ENCODE assay signal across 22 cellular contexts in genomic region chr5:77778398-77778797, GRCh38. TPM values are rescaled to one million over a fixed set of nuclear protein-coding genes. Genes with fewer than 3 reads are reported as not detected.
DNase-seq lines count a peak whose midpoint lies in the region; ATAC-seq, FAIRE-seq and TF ChIP-seq lines count a peak whose summit lies in the region.
"Had no signal": no experiment of that assay in that cellular context is flagged by ENCODE, and none has a peak within 500 bp of the region (broad histone marks: within the 10 kb centered on the region; RNA-seq: fewer than 3 reads in every experiment).

No MANE protein-coding gene starts in this region.

- no peaks in the 10 kb centered on the region for H3K9me3 Mint-ChIP-seq in activated T-cell treated with anti-CD3 and anti-CD28 coated beads, Interleukin-2, amount 50 U/mL, for 72 hours
- H3K9me3 Mint-ChIP-seq in activated T-cell treated with anti-CD3 and anti-CD28 coated beads, Interleukin-2, amount 50 U/mL, for 24 hours, result no peaks in the 10 kb centered on the region
- no peaks in the 10 kb centered on the region for H3K9me3 Mint-ChIP-seq in CD4-positive, alpha-beta T cell
- no peaks in the 10 kb centered on the region for H3K9me3 Mint-ChIP-seq in progenitor cell of endocrine pancreas (ENCODE audit: low read depth)
- H3K9me3 Mint-ChIP-seq in Caco-2 (ENCODE audit: unreplicated experiment), result no peaks in the 10 kb centered on the region
- H3K9me3 Mint-ChIP-seq: CD8-positive, alpha-beta memory T cell; GM23338 had no signal

- no peaks in the 10 kb centered on the region for H4K20me1 ChIP-seq in K562 (replicated peaks; ENCODE audit: control insufficient read depth, insufficient read depth, low read length)

- H3K9ac ChIP-seq in K562 (ENCODE audit: insufficient read depth in 1 of 2, low read depth in 2 of 2, low read length in 2 of 2), result no peak overlapping the region
- H3K9ac ChIP-seq: BLaER1 had no signal

- peaks cover 5% of the 10 kb centered on the region in 2 donors for H3K36me3 Mint-ChIP-seq in activated T-cell treated with anti-CD3 and anti-CD28 coated beads, Interleukin-2, amount 50 U/mL, for 72 hours (ENCODE audit: insufficient read depth in 2 of 2)
- peaks cover 23% of the 10 kb centered on the region for H3K36me3 Mint-ChIP-seq in activated T-cell treated with anti-CD3 and anti-CD28 coated beads, Interleukin-2, amount 50 U/mL, for 24 hours (ENCODE audit: low read depth)
- H3K36me3 Mint-ChIP-seq in CD4-positive, alpha-beta T cell (ENCODE audit: low read depth), result peaks cover 26% of the 10 kb centered on the region
- peaks cover 3% of the 10 kb centered on the region for H3K36me3 Mint-ChIP-seq in progenitor cell of endocrine pancreas (ENCODE audit: insufficient read depth)
- H3K36me3 Mint-ChIP-seq in Caco-2 (ENCODE audit: insufficient read depth, unreplicated experiment), result peaks cover 37% of the 10 kb centered on the region

- CTCF ChIA-PET in CD4-positive, alpha-beta T cell (lab: Charles Lee), result no interaction called here
- CTCF ChIA-PET in K562 (lab: Yijun Ruan, JAX; ENCODE audit: low intra/inter-chr PET ratio), result no interaction called here
- CTCF ChIA-PET in Caco-2 (lab: Charles Lee), result no interaction called here

- intact Hi-C loops in CD4-positive, alpha-beta T cell (cut with DNase I, micrococcal nuclease), result loop anchor here (5.0 to 10.0 kb wide), 9 partner anchors 131 to 1836 kb away; partner anchors contain the start of genes AGGF1 (in 1 of the 2), AP3B1 (in 1 of the 2), HOMER1 (in 1 of the 2) and JMY (in 1 of the 2)
- intact Hi-C loops in K562 (cut with micrococcal nuclease) (no loop called here), Caco-2 (cut with micrococcal nuclease; ENCODE audit: unreplicated experiment) (no loop called here), heart left ventricle (cut with DNase I) (loop anchor here in 3 of 10 donors (5.0 to 10.0 kb wide), 2 partner anchors 131 to 134 kb away; no protein-coding TSS in a partner anchor)

- H3K4me1 ChIP-seq in K562 (replicated peaks in 1 of 2; ENCODE audit: control insufficient read depth in 2 of 2, insufficient read depth in 2 of 2, low read length in 2 of 2) (peaks cover 7 to 9% of the 10 kb centered on the region in 2 experiments; a peak in 3 of 5 replicates), Caco-2 (peaks cover 22% of the 10 kb centered on the region), heart left ventricle (peaks cover 0 to 28% (median 19%) of the 10 kb centered on the region in 12 donors)

- TF ChIP-seq POLR2A in K562 (conservative IDR thresholded peaks at IDR 0.05), result no peak
- no peak for TF ChIP-seq POLR2A in heart left ventricle (IDR thresholded peaks at IDR 0.05)

- peaks cover 28% of the 10 kb centered on the region for H3K79me2 ChIP-seq in K562 (ENCODE audit: control insufficient read depth, insufficient read depth, low read length)

- POLR2A ChIA-PET in CD4-positive, alpha-beta T cell (lab: Charles Lee), result no interaction called here
- POLR2A ChIA-PET in K562 (lab: Yijun Ruan, JAX) (interaction anchor here (0.7 kb wide), 3 partner anchors 9 to 62 kb away, joined by 3 to 4 read pairs (median 3); no protein-coding TSS in a partner anchor), Caco-2 (lab: Charles Lee) (no interaction called here)

- 65% methylated on average over 2 of the region's 2 CpGs for WGBS in K562 (ENCODE audit: insufficient coverage, low coverage, missing lambda C conversion rate)
- 81 to 96% (median 93%) methylated on average over 2 of the region's 2 CpGs for WGBS in heart left ventricle, 4 donors

- no peak overlapping the region for H3K4me2 ChIP-seq in K562 (ENCODE audit: insufficient read depth, low read length)
- H3K4me2 ChIP-seq: GM23338 had no signal

- in situ Hi-C loops in K562 (cut with MboI), result no loop called here

- peak overlapping the region; percentile 43; the same call in 1 of the 2 replicates for H2AFZ ChIP-seq in K562 (ENCODE audit: low read depth, low read length)
- H2AFZ ChIP-seq: GM23338 had no signal

- peaks cover 7% of the 10 kb centered on the region for H3K36me3 ChIP-seq in K562 (ENCODE audit: control insufficient read depth, insufficient read depth, low read length)
- H3K36me3 ChIP-seq in Caco-2 (ENCODE audit: control insufficient read depth, insufficient read depth, low read length), result no peaks in the 10 kb centered on the region
- peaks cover 0 to 7% (median 0%) of the 10 kb centered on the region in 9 donors for H3K36me3 ChIP-seq in heart left ventricle

- no peak overlapping the region for H3K27ac Mint-ChIP-seq in activated T-cell treated with anti-CD3 and anti-CD28 coated beads, Interleukin-2, amount 50 U/mL, for 72 hours
- no peak overlapping the region for H3K27ac Mint-ChIP-seq in activated T-cell treated with anti-CD3 and anti-CD28 coated beads, Interleukin-2, amount 50 U/mL, for 24 hours
- H3K27ac Mint-ChIP-seq in CD4-positive, alpha-beta T cell, result no peak overlapping the region
- H3K27ac Mint-ChIP-seq in progenitor cell of endocrine pancreas, result peak overlapping the region; percentile 47
- no peak overlapping the region for H3K27ac Mint-ChIP-seq in Caco-2 (ENCODE audit: unreplicated experiment)
- H3K27ac Mint-ChIP-seq: GM23338 had no signal

- H3K27me3 ChIP-seq in CD4-positive, alpha-beta T cell (ENCODE audit: control insufficient read depth, insufficient read depth, low read length), result no peaks in the 10 kb centered on the region
- H3K27me3 ChIP-seq in K562 (ENCODE audit: control insufficient read depth in 2 of 2, insufficient read depth in 2 of 2, low read length in 2 of 2) (no peaks in the 10 kb centered on the region), Caco-2 (replicated peaks; ENCODE audit: control insufficient read depth, insufficient read depth, low read length) (no peaks in the 10 kb centered on the region), heart left ventricle (no peaks in the 10 kb centered on the region)
- H3K27me3 ChIP-seq: BLaER1 had no signal

- DNase-seq in activated T-cell treated with anti-CD3 and anti-CD28 coated beads, Interleukin-2, amount 50 U/mL, for 72 hours, result no peak
- no peak for DNase-seq in activated T-cell treated with anti-CD3 and anti-CD28 coated beads, Interleukin-2, amount 50 U/mL, for 24 hours
- DNase-seq in CD4-positive, alpha-beta T cell, result no peak
- no peak for DNase-seq in K562 (ENCODE audit: extremely low read depth in 1 of 4, low spot score in 3 of 4)
- DNase-seq in progenitor cell of endocrine pancreas (ENCODE audit: low spot score, unreplicated experiment), result no peak
- DNase-seq in Caco-2, result no peak
- no peak for DNase-seq in heart left ventricle
- DNase-seq: 8988T; CD8-positive, alpha-beta memory T cell; COR-L47; DMS153; DMS79; GDM1; HCEC 1CT had no signal

- peak; percentile 32 for FAIRE-seq in K562 (lab: Jason Lieb, UNC)
- FAIRE-seq: D721Med, GM12892, GM18507, H54 had no signal

- peaks cover 44% of the 10 kb centered on the region for H3K4me1 Mint-ChIP-seq in activated T-cell treated with anti-CD3 and anti-CD28 coated beads, Interleukin-2, amount 50 U/mL, for 72 hours (ENCODE audit: low read depth)
- H3K4me1 Mint-ChIP-seq in activated T-cell treated with anti-CD3 and anti-CD28 coated beads, Interleukin-2, amount 50 U/mL, for 24 hours (ENCODE audit: low read depth), result peaks cover 33% of the 10 kb centered on the region
- H3K4me1 Mint-ChIP-seq in CD4-positive, alpha-beta T cell (ENCODE audit: low read depth), result peaks cover 29% of the 10 kb centered on the region
- peaks cover 22% of the 10 kb centered on the region for H3K4me1 Mint-ChIP-seq in progenitor cell of endocrine pancreas (ENCODE audit: low read depth)
- H3K4me1 Mint-ChIP-seq in Caco-2 (ENCODE audit: low read depth, unreplicated experiment), result peaks cover 25% of the 10 kb centered on the region

- no peak for TF ChIP-seq EP300 in K562 (IDR thresholded peaks at IDR 0.05; ENCODE audit: low read length)

- ATAC-seq in activated T-cell treated with anti-CD3 and anti-CD28 coated beads, Interleukin-2, amount 50 U/mL, for 72 hours (replicated peaks in 1 of 2), result no peak
- ATAC-seq in CD4-positive, alpha-beta T cell (ENCODE audit: poor library complexity), result no peak
- ATAC-seq in K562, result no peak
- no peak for ATAC-seq in heart left ventricle
- no peak for ATAC-seq in HG02884 (IDR thresholded peaks at IDR 0.05; ENCODE audit: unreplicated experiment)
- ATAC-seq: GM23338 had no signal

- peak overlapping the region; percentile 23 to 30 for H3K4me3 Mint-ChIP-seq in activated T-cell treated with anti-CD3 and anti-CD28 coated beads, Interleukin-2, amount 50 U/mL, for 72 hours
- no peak overlapping the region for H3K4me3 Mint-ChIP-seq in activated T-cell treated with anti-CD3 and anti-CD28 coated beads, Interleukin-2, amount 50 U/mL, for 24 hours
- H3K4me3 Mint-ChIP-seq in CD4-positive, alpha-beta T cell, result peak overlapping the region; percentile 42
- H3K4me3 Mint-ChIP-seq in progenitor cell of endocrine pancreas (ENCODE audit: low read depth) (no peak overlapping the region), Caco-2 (ENCODE audit: unreplicated experiment) (no peak overlapping the region)
- H3K4me3 Mint-ChIP-seq: CD14-positive monocyte, GM23338 had no signal

- no peak overlapping the region for H3K27ac ChIP-seq in CD4-positive, alpha-beta T cell (ENCODE audit: low read depth, low read length)
- H3K27ac ChIP-seq in K562 (ENCODE audit: extremely low read depth, low read depth, low read length) (no peak overlapping the region), heart left ventricle (no peak overlapping the region)
- H3K27ac ChIP-seq: BLaER1 had no signal

- no TSS peak for BruUV-seq in K562 (replicated peaks; lab: Mats Ljungman, UMichigan)
- no TSS peak for BruUV-seq in Caco-2 (replicated peaks; lab: Mats Ljungman, UMichigan)

- no peaks in the 10 kb centered on the region for H3K9me3 ChIP-seq in CD4-positive, alpha-beta T cell (ENCODE audit: control insufficient read depth, low read length)
- H3K9me3 ChIP-seq in K562 (replicated peaks; ENCODE audit: control insufficient read depth, insufficient read depth, low read depth, low read length), result no peaks in the 10 kb centered on the region
- no peaks in the 10 kb centered on the region for H3K9me3 ChIP-seq in Caco-2
- no peaks in the 10 kb centered on the region for H3K9me3 ChIP-seq in heart left ventricle
- H3K9me3 ChIP-seq: BLaER1 had no signal

- no peak overlapping the region for H3K4me3 ChIP-seq in K562
- no peak overlapping the region for H3K4me3 ChIP-seq in Caco-2 (ENCODE audit: low read depth, low read length)
- no peak overlapping the region for H3K4me3 ChIP-seq in heart left ventricle
- H3K4me3 ChIP-seq: BLaER1, GM23338 had no signal

- no peaks in the 10 kb centered on the region for H3K27me3 Mint-ChIP-seq in activated T-cell treated with anti-CD3 and anti-CD28 coated beads, Interleukin-2, amount 50 U/mL, for 72 hours (ENCODE audit: low read depth)
- H3K27me3 Mint-ChIP-seq in activated T-cell treated with anti-CD3 and anti-CD28 coated beads, Interleukin-2, amount 50 U/mL, for 24 hours, result no peaks in the 10 kb centered on the region
- no peaks in the 10 kb centered on the region for H3K27me3 Mint-ChIP-seq in CD4-positive, alpha-beta T cell
- H3K27me3 Mint-ChIP-seq in progenitor cell of endocrine pancreas (peaks cover 6% of the 10 kb centered on the region), Caco-2 (ENCODE audit: insufficient read depth, unreplicated experiment) (no peaks in the 10 kb centered on the region)
- H3K27me3 Mint-ChIP-seq: CD8-positive, alpha-beta memory T cell had no signal

- no peaks in the 10 kb centered on the region for H3K9me1 ChIP-seq in K562 (ENCODE audit: control insufficient read depth, insufficient read depth, low read length)

- TF ChIP-seq RAD21 in K562 (CRISPR knock-in tag; conservative IDR thresholded peaks at IDR 0.05 in 1 of 2, IDR thresholded peaks at IDR 0.05 in 1 of 2), result no peak

- no peak for TF ChIP-seq CTCF in CD4-positive, alpha-beta T cell (IDR thresholded peaks at IDR 0.05)
- TF ChIP-seq CTCF in K562 (IDR thresholded peaks at IDR 0.05 in 2 of 3, conservative IDR thresholded peaks at IDR 0.05 in 1 of 3; ENCODE audit: insufficient read depth in 2 of 3, low read depth in 1 of 3, low read length in 3 of 3), result no peak
- TF ChIP-seq CTCF in progenitor cell of endocrine pancreas (IDR thresholded peaks at IDR 0.05; ENCODE audit: unreplicated experiment), result no peak
- TF ChIP-seq CTCF in Caco-2 (IDR thresholded peaks at IDR 0.05; ENCODE audit: insufficient read depth in 1 of 2, low read depth in 1 of 2, low read length in 1 of 2, severe bottlenecking in 1 of 2, unreplicated experiment in 1 of 2), result no peak
- no peak for TF ChIP-seq CTCF in heart left ventricle (IDR thresholded peaks at IDR 0.05)

RNA-seq across cellular contexts. Expression of gene TBCA, which starts 2.3 kb away (rescaled TPM):
- total RNA-seq in activated T-cell treated with anti-CD3 and anti-CD28 coated beads, Interleukin-2, amount 50 U/mL, for 72 hours, result 100 to 1,000 TPM; 163 to 175 TPM
- total RNA-seq in CD4-positive, alpha-beta T cell, result 10 to 100 TPM; 72.0 to 72.9 TPM
- 8.1 and 28.0 TPM in 2 replicates for total RNA-seq in K562 (2011; cell fraction: chromatin; rRNA removed; ENCODE audit: low replicate concordance)
- 11.3 and 12.1 TPM in 2 replicates for total RNA-seq in K562 (2011; cell fraction: nucleolus; rRNA removed)
- total RNA-seq in K562 (2011; cell fraction: nucleoplasm; rRNA removed), result 23.6 and 28.9 TPM in 2 replicates
- total RNA-seq in K562 (2014; rRNA removed), result 200 and 293 TPM in 2 replicates
- 274 and 305 TPM in 2 replicates for total RNA-seq in K562 (2014; rRNA removed; fragmentation: Illumina TruSeq; extraction: Trizol)
- 315 and 336 TPM in 2 replicates for total RNA-seq in K562 (2015; rRNA removed; fragmentation: Illumina TruSeq; extraction: Trizol)
- total RNA-seq in K562 (2021), result 267 and 288 TPM in 2 replicates
- polyA plus RNA-seq in K562 (2011; rRNA removed), result 119 and 164 TPM in 2 replicates
- polyA plus RNA-seq in K562 (2011; cell fraction: cytosol; rRNA removed), result 25.0 and 59.7 TPM in 2 replicates
- 26.6 and 38.8 TPM in 2 replicates for polyA plus RNA-seq in K562 (2011; cell fraction: nucleus; rRNA removed)
- 258 and 421 TPM in 2 replicates for polyA plus RNA-seq in K562 (2012)
- polyA plus RNA-seq in K562 (2014; fragmentation: Illumina TruSeq; extraction: Trizol), result 308 and 334 TPM in 2 replicates
- polyA plus RNA-seq in K562 (2014; fragmentation: Nextera tagmentation; extraction: Ambion mirVana), result 100 to 1,000 TPM; 588 to 661 TPM
- 596 and 618 TPM in 2 replicates for polyA plus RNA-seq in K562 (2014; rRNA removed)
- polyA minus RNA-seq in K562 (2011; rRNA and poly(A)+ RNA removed), result 42.7 and 54.8 TPM in 2 replicates
- 36.1 and 53.5 TPM in 2 replicates for polyA minus RNA-seq in K562 (2011; cell fraction: cytosol; rRNA and poly(A)+ RNA removed)
- polyA minus RNA-seq in K562 (2011; cell fraction: nucleus; rRNA and poly(A)+ RNA removed), result 7.1 and 16.2 TPM in 2 replicates
- 243 and 264 TPM in 2 replicates for total RNA-seq in progenitor cell of endocrine pancreas
- total RNA-seq in Caco-2 (2022), result 320 and 330 TPM in 2 replicates
- 100 to 1,000 TPM; 108 to 161 (median 132) TPM for total RNA-seq in heart left ventricle
- polyA plus RNA-seq in heart left ventricle, result 100 to 1,000 TPM; 125 to 171 TPM

Comparison
In these comparisons a context has a peak if more than half of its experiments do, and no peak if none do; other contexts are left out.
1. H3K4me3 Mint-ChIP-seq: peak in activated T-cell treated with anti-CD3 and anti-CD28 coated beads, Interleukin-2, amount 50 U/mL, for 72 hours (2 of 2) and CD4-positive, alpha-beta T cell (single experiment); none in activated T-cell treated with anti-CD3 and anti-CD28 coated beads, Interleukin-2, amount 50 U/mL, for 24 hours (single experiment), progenitor cell of endocrine pancreas (single experiment) and Caco-2 (single experiment).
2. intact Hi-C loops: an anchor here in CD4-positive, alpha-beta T cell (5.0 to 10.0 kb wide); none called in K562 and Caco-2.